ENCODE assay signal across 1 cellular context in the genomic region with DNA sequence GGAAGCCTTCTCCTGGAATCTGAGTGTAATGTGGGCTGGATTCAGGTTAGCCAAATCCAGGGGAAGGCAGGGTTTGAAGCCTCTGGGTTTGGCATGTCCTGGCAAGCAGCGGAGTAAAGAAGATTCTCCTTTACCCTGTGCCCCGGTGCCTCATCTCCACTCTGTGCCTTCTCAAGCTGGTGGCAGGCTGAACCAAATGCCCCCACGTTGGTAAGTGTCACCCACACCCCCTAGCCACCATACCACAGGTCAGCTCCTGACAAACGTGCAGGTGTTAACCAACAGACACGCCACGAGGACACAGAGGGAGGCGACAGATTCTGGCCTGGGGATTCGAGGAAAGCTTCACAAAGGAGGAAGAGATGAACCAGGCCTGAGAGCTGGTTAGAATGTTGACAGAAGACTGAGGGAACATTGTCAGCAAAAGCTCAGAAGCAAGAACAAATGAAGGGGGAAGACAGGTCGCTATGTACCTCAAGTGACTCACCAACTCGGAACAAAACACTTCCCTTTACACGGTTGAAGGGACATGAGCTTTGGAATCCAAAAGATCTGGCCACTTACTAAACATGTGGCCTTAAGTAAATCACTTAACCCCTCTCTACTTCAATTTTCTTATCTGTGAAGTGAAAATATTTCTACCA.
TF ChIP-seq lines count a peak whose summit lies in the region.

No MANE protein-coding gene starts in this region.

TF ChIP-seq in Ishikawa, 13 proteins besides CTCF, POLR2A, EP300 and RAD21 (continued from another document):
- TF ChIP-seq, protein P1, sequence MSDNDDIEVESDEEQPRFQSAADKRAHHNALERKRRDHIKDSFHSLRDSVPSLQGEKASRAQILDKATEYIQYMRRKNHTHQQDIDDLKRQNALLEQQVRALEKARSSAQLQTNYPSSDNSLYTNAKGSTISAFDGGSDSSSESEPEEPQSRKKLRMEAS (IDR thresholded peaks at IDR 0.05): peak; percentile 65
- TF ChIP-seq ZBTB7A (IDR thresholded peaks at IDR 0.05; ENCODE audit: low read depth) (no peak), EGR1 (IDR thresholded peaks at IDR 0.05) (no peak), TEAD4 (IDR thresholded peaks at IDR 0.05) (no peak)
